ENCODE assay signal across 8 cellular contexts in genomic region chr17:81386646-81387234, GRCh38. TPM values are rescaled to one million over a fixed set of nuclear protein-coding genes. Genes with fewer than 3 reads are reported as not detected.
DNase-seq lines count a peak whose midpoint lies in the region; ATAC-seq, FAIRE-seq and TF ChIP-seq lines count a peak whose summit lies in the region.

No MANE protein-coding gene starts in this region.

- peaks cover 59% of the 10 kb centered on the region for H3K4me1 ChIP-seq in ectodermal cell (ENCODE audit: control insufficient read depth, insufficient read depth, low read length)
- H3K4me1 ChIP-seq in mononuclear cell (ENCODE audit: insufficient read depth, low read length), result peaks cover 19% of the 10 kb centered on the region
- peaks cover 5 to 29% of the 10 kb centered on the region in 2 donors for H3K4me1 ChIP-seq in uterus

- intact Hi-C loops in uterus (cut with DNase I; ENCODE audit: low total_unique reads), result loop anchor here (5.0 kb wide), 1 partner anchor 96 kb away; no protein-coding TSS in a partner anchor

- ATAC-seq in HG03095 (IDR thresholded peaks at IDR 0.05; ENCODE audit: unreplicated experiment) (no peak), GM19455 (IDR thresholded peaks at IDR 0.05; ENCODE audit: unreplicated experiment) (no peak)

- TF ChIP-seq POLR2A in uterus (IDR thresholded peaks at IDR 0.05), result peak in 1 of 2 donors; percentile 61

- WGBS in ectodermal cell, 2 experiments, result 1% methylated on average over 82 of the region's 82 CpGs

- H3K9me3 ChIP-seq in ectodermal cell (ENCODE audit: control insufficient read depth, low read length), result no peaks in the 10 kb centered on the region
- H3K9me3 ChIP-seq in mononuclear cell (ENCODE audit: low read depth, low read length), result no peaks in the 10 kb centered on the region
- H3K9me3 ChIP-seq in uterus, result no peaks in the 10 kb centered on the region

- FAIRE-seq in D721Med (lab: Jason Lieb, UNC), result no peak

- H3K27ac ChIP-seq in ectodermal cell (ENCODE audit: insufficient read depth, low read depth, low read length, poor library complexity, severe bottlenecking), result peak overlapping the region; percentile 63
- H3K27ac ChIP-seq in uterus, result peak overlapping the region; percentile 90 to 99

- peaks cover 4% of the 10 kb centered on the region for H3K36me3 ChIP-seq in ectodermal cell (ENCODE audit: control insufficient read depth, insufficient read depth, low read length)
- H3K36me3 ChIP-seq in uterus, result no peaks in the 10 kb centered on the region

- H3K4me3 ChIP-seq in ectodermal cell (ENCODE audit: insufficient read depth, low read depth, low read length) (peak overlapping the region; percentile 51), mononuclear cell (ENCODE audit: low read length) (peak overlapping the region; percentile 44), uterus (peak overlapping the region; percentile 49 to 80)

- peak; percentile 32 for DNase-seq in CD1c-positive myeloid dendritic cell (ENCODE audit: extremely low spot score)
- peak; percentile 39 for DNase-seq in NCI-H1105 treated with DMSO at 0.1 percent for 48 hours (lab: John Stamatoyannopoulos, UW)
- peak; percentile 62 to 72 for DNase-seq in uterus
- DNase-seq in D721Med (ENCODE audit: insufficient read length, low spot score), result no peak

- peak in 1 of 4 experiments; percentile 5 for TF ChIP-seq CTCF in uterus (IDR thresholded peaks at IDR 0.05)
- no peak for TF ChIP-seq CTCF in D721Med (IDR thresholded peaks at IDR 0.05; ENCODE audit: insufficient read depth, missing control alignments)

- H3K27me3 ChIP-seq in ectodermal cell (ENCODE audit: control insufficient read depth, insufficient read depth, low read length, poor library complexity, severe bottlenecking) (peaks cover 53% of the 10 kb centered on the region), mononuclear cell (ENCODE audit: insufficient read depth, low read length) (peaks cover 23% of the 10 kb centered on the region), uterus (no peaks in the 10 kb centered on the region)

RNA-seq across cellular contexts. Expression of gene BAHCC1, which starts 8.5 kb away (rescaled TPM):
- 26.9 TPM for polyA plus RNA-seq in ectodermal cell (2013, experiment 1 of 4)
- 37.1 TPM for polyA plus RNA-seq in ectodermal cell (2013, experiment 2 of 4)
- 32.4 TPM for polyA plus RNA-seq in ectodermal cell (2013, experiment 3 of 4)
- 38.6 TPM for polyA plus RNA-seq in ectodermal cell (2013, experiment 4 of 4)
- total RNA-seq in mononuclear cell (2.0 TPM), uterus (10 to 100 TPM in 2 of 4 donors, 1 to 10 TPM in 2; 1.5 to 34.1 (median 8.5) TPM)
